Comparison of ENCODE assay signal across 15 cellular contexts in the genomic region with DNA sequence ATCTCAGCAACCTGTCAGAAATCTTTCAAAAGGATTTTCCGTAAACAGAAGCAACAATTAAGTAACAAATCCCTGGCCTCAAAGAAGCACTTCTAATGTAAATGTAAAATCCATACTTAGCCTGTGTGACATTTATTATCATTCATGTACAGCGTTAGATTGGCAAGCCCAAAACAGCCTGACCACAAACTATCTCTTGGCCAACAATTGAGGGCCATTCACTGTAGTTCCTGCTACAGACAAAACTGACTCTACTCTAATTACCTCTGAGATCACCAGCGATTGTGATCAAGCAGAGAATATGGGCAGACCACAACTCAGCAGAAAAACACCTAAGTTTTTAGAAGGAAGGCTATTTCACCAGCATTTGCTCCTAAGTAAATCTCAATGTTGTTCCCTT.
"Had no signal": no experiment of that assay in that cellular context is flagged by ENCODE, and none has a peak within 500 bp of the region (broad histone marks: within the 10 kb centered on the region; RNA-seq: fewer than 3 reads in every experiment).

No MANE protein-coding gene starts in this region.

- H3K27me3 ChIP-seq: heart right ventricle, vagina had no signal

- H3K9me3 ChIP-seq: heart right ventricle, vagina had no signal

- H3K4me1 ChIP-seq: vagina had no signal

- DNase-seq: activated CD4-positive, alpha-beta T cell treated with anti-CD3 and anti-CD28 coated beads for 1 hour; activated CD4-positive, alpha-beta T cell treated with anti-CD3 and anti-CD28 coated beads, Interleukin-2, amount 50 U/mL, for 1 hour; activated CD8-positive, alpha-beta T cell treated with anti-CD3 and anti-CD28 coated beads, Interleukin-2, amount 10 ng/mL, durations not matched to agents 7 days and 5 days; activated gamma-delta T cell treated with Interleukin-2 at 50 U/mL for 16 hours; anterior cingulate cortex; heart right ventricle; islet precursor cell; left cardiac atrium; midbrain; natural killer cell; stimulated activated CD4-positive, alpha-beta T cell treated with anti-CD3 and anti-CD28 coated beads, Interleukin-2, amount 100 ng/mL, for 48 hours; stimulated activated CD8-positive, alpha-beta memory T cell treated with anti-CD3 and anti-CD28 coated beads, Interleukin-4, amount 100 ng/mL, for 48 hours; stimulated activated naive B cell treated with anti-CD40 and anti-IgM and Interleukin-4, amounts not matched to agents 10 μg/mL and 1 μg/mL and 100 μg/mL, for 72 hours; WERI-Rb-1 had no signal

- H3K27ac ChIP-seq: heart right ventricle, vagina, WERI-Rb-1 had no signal

- H3K4me3 ChIP-seq: heart right ventricle, vagina had no signal
